In genomic region chr2:1755436-1756191, GRCh38 we compare ENCODE assay signal across 15 cellular contexts. TPM values are rescaled to one million over a fixed set of nuclear protein-coding genes. Genes with fewer than 3 reads are reported as not detected.
DNase-seq lines count a peak whose midpoint lies in the region; ATAC-seq, FAIRE-seq and TF ChIP-seq lines count a peak whose summit lies in the region.
"Had no signal": no experiment of that assay in that cellular context is flagged by ENCODE, and none has a peak within 500 bp of the region (broad histone marks: within the 10 kb centered on the region; RNA-seq: fewer than 3 reads in every experiment).

No MANE protein-coding gene starts in this region.

- TF ChIP-seq POLR2A in H54 (IDR thresholded peaks at IDR 0.05; ENCODE audit: low read depth, low read length) = no peak

- ATAC-seq in sciatic nerve = no peak
- no peak for ATAC-seq in GM19395 (IDR thresholded peaks at IDR 0.05; ENCODE audit: unreplicated experiment)
- ATAC-seq: gastroesophageal sphincter; stimulated activated naive CD8-positive, alpha-beta T cell treated with anti-CD3 and anti-CD28 coated beads, Interleukin-15, amount 100 ng/mL, for 72 hours had no signal

- no peak overlapping the region for H3K27ac ChIP-seq in substantia nigra (ENCODE audit: low read depth, low read length, poor library complexity, severe bottlenecking)
- H3K27ac ChIP-seq: BLaER1, pancreas had no signal

- intact Hi-C loops in sciatic nerve (cut with DNase I) = no loop called here

- DNase-seq in H54 (ENCODE audit: insufficient read length, low spot score) = peak; percentile 59
- peak; percentile 63 for DNase-seq in SW480 (ENCODE audit: low spot score)
- peak; percentile 14 for DNase-seq in kidney glomerular epithelial cell (lab: John Stamatoyannopoulos, UW)
- peak; percentile 39 for DNase-seq in sciatic nerve (ENCODE audit: low spot score)
- DNase-seq in DMS53 treated with DMSO at 0.1 percent for 48 hours (lab: John Stamatoyannopoulos, UW; ENCODE audit: unreplicated experiment) = no peak
- DNase-seq in substantia nigra (lab: John Stamatoyannopoulos, UW) = no peak
- DNase-seq: activated CD4-positive, alpha-beta T cell treated with anti-CD3 and anti-CD28 coated beads, Interleukin-2, amount 10 ng/mL, durations not matched to agents 7 days and 5 days; NCI-H1436 treated with DMSO at 0.1 percent for 48 hours; pancreas; stimulated activated CD4-positive, alpha-beta T cell treated with anti-CD3 and anti-CD28 coated beads, Interleukin-15, amount 100 ng/mL, for 24 hours; stimulated activated naive CD8-positive, alpha-beta T cell treated with anti-CD3 and anti-CD28 coated beads, Interleukin-15, amount 100 ng/mL, for 72 hours had no signal

- FAIRE-seq in H54 (lab: Jason Lieb, UNC) = no peak
- FAIRE-seq: pancreas, TTC549 had no signal

RNA-seq across cellular contexts. Expression of gene PXDN, which starts 11.3 kb away (rescaled TPM):
- 38.1 TPM for total RNA-seq in sciatic nerve

Comparison
In these comparisons a context has a peak if more than half of its experiments do, and no peak if none do; other contexts are left out.
1. DNase-seq: peak in H54 (single experiment), SW480 (single experiment), kidney glomerular epithelial cell (single experiment) and sciatic nerve (single experiment); none in DMS53 treated with DMSO at 0.1 percent for 48 hours (single experiment) and substantia nigra (0 of 49).